In genomic region chr17:49520386-49521087, GRCh38 we compare ENCODE assay signal across 33 cellular contexts. TPM values are rescaled to one million over a fixed set of nuclear protein-coding genes. Genes with fewer than 3 reads are reported as not detected.
DNase-seq lines count a peak whose midpoint lies in the region; ATAC-seq, FAIRE-seq and TF ChIP-seq lines count a peak whose summit lies in the region.
"Had no signal": no experiment of that assay in that cellular context is flagged by ENCODE, and none has a peak within 500 bp of the region (broad histone marks: within the 10 kb centered on the region; RNA-seq: fewer than 3 reads in every experiment).

No MANE protein-coding gene starts in this region.

- POLR2A ChIA-PET in HepG2 (lab: Yijun Ruan, JAX) = no interaction called here
- POLR2A ChIA-PET in HEK293T (lab: Yijun Ruan, JAX) = no interaction called here

- H3K36me3 Mint-ChIP-seq in neural crest cell (ENCODE audit: low read depth) = peaks cover 7% of the 10 kb centered on the region
- H3K36me3 Mint-ChIP-seq: CD8-positive, alpha-beta memory T cell had no signal

- TF ChIP-seq EP300 in HepG2 (IDR thresholded peaks at IDR 0.05; ENCODE audit: low read depth in 2 of 2, low read length in 2 of 2) = no peak
- TF ChIP-seq EP300 in HepG2 (CRISPR knock-in tag; IDR thresholded peaks at IDR 0.05; ENCODE audit: borderline replicate concordance) = no peak

- no peak for TF ChIP-seq RAD21 in HepG2 (CRISPR knock-in tag; IDR thresholded peaks at IDR 0.05)

- H3K9ac ChIP-seq in HepG2 (ENCODE audit: insufficient read depth, low read depth, low read length) = no peak overlapping the region
- H3K9ac ChIP-seq: parathyroid adenoma had no signal

- peaks cover 7% of the 10 kb centered on the region for H3K4me1 ChIP-seq in HepG2 (ENCODE audit: insufficient read depth, low read length)
- peaks cover 0 to 7% (median 4%) of the 10 kb centered on the region in 4 donors for H3K4me1 ChIP-seq in right lobe of liver
- H3K4me1 ChIP-seq: parathyroid adenoma had no signal

- H3K9me3 ChIP-seq in HepG2 (ENCODE audit: low read length) (no peaks in the 10 kb centered on the region), right lobe of liver (no peaks in the 10 kb centered on the region)
- H3K9me3 ChIP-seq: BE2C, body of pancreas, gastrocnemius medialis, mucosa of descending colon, spleen, tibial artery had no signal

- no peaks in the 10 kb centered on the region for H3K79me2 ChIP-seq in HepG2 (ENCODE audit: insufficient read depth, low read length)
- H3K79me2 ChIP-seq: parathyroid adenoma had no signal

- in situ Hi-C loops in HepG2 (cut with HindIII; ENCODE audit: extremely low pct_ligation_motif_present, low pct_unique_long_range_greater_than_20kb) = no loop called here

- TF ChIP-seq CTCF in HepG2 (CRISPR knock-in tag; IDR thresholded peaks at IDR 0.05) (no peak), right lobe of liver (IDR thresholded peaks at IDR 0.05) (no peak), fibroblast of mammary gland (conservative IDR thresholded peaks at IDR 0.05; ENCODE audit: control insufficient read depth, insufficient read depth, low read depth, low read length) (no peak), neural crest cell (conservative IDR thresholded peaks at IDR 0.05) (no peak)

- no peak overlapping the region for H2AFZ ChIP-seq in HepG2 (ENCODE audit: low read length)
- H2AFZ ChIP-seq: parathyroid adenoma had no signal

- H3K27ac Mint-ChIP-seq in neural crest cell (ENCODE audit: unreplicated experiment) = peak overlapping the region; percentile 65
- H3K27ac Mint-ChIP-seq: activated naive CD4-positive, alpha-beta T cell treated with anti-CD3 and anti-CD28 coated beads for 36 hours had no signal

- 15% methylated on average over 8 of the region's 10 CpGs for WGBS in HepG2 (ENCODE audit: low lambda C conversion rate)
- 63% methylated on average over 5 of the region's 10 CpGs for WGBS in right lobe of liver (ENCODE audit: insufficient coverage, low coverage, low lambda C conversion rate, missing lambda C conversion rate)

- no peaks in the 10 kb centered on the region for H4K20me1 ChIP-seq in HepG2 (ENCODE audit: insufficient read depth, low read length)

- FAIRE-seq in HepG2 (lab: Jason Lieb, UNC) = no peak
- FAIRE-seq: GM12878, H54 had no signal

- CTCF ChIA-PET in HepG2 (lab: Yijun Ruan, JAX; ENCODE audit: low intra/inter-chr PET ratio, low total read pairs) = no interaction called here
- CTCF ChIA-PET in HEK293T (lab: Yijun Ruan, JAX) = interaction anchor here (1.0 kb wide), 2 partner anchors 23 to 36 kb away, joined by 3 to 4 read pairs; no protein-coding TSS in a partner anchor

- no peaks in the 10 kb centered on the region for H3K9me3 Mint-ChIP-seq in neural crest cell
- H3K9me3 Mint-ChIP-seq: activated naive CD4-positive, alpha-beta T cell treated with anti-CD3 and anti-CD28 coated beads for 36 hours; CD8-positive, alpha-beta memory T cell; nephron progenitor cell; stimulated activated naive CD8-positive, alpha-beta T cell treated with anti-CD3 and anti-CD28 coated beads, Interleukin-15, amount 100 ng/mL, for 72 hours had no signal

- peak overlapping the region; percentile 73 for H3K4me3 Mint-ChIP-seq in neural crest cell
- H3K4me3 Mint-ChIP-seq: activated naive CD4-positive, alpha-beta T cell treated with anti-CD3 and anti-CD28 coated beads for 36 hours; CD8-positive, alpha-beta memory T cell; nephron progenitor cell; stimulated activated naive CD8-positive, alpha-beta T cell treated with anti-CD3 and anti-CD28 coated beads, Interleukin-15, amount 100 ng/mL, for 72 hours had no signal

- no peak for TF ChIP-seq POLR2A in HepG2 (IDR thresholded peaks at IDR 0.05; ENCODE audit: insufficient read depth in 1 of 2, low read depth in 2 of 2, low read length in 2 of 2)
- no peak for TF ChIP-seq POLR2A in right lobe of liver (IDR thresholded peaks at IDR 0.05)

- intact Hi-C loops in HepG2 (cut with micrococcal nuclease; ENCODE audit: unreplicated experiment) (no loop called here), right lobe of liver (cut with DNase I) (no loop called here)

- no peak overlapping the region for H3K4me3 ChIP-seq in HepG2 (replicated peaks in 1 of 3; ENCODE audit: insufficient read depth in 1 of 3, low read depth in 2 of 3, low read length in 3 of 3)
- H3K4me3 ChIP-seq in right lobe of liver = no peak overlapping the region
- no peak overlapping the region for H3K4me3 ChIP-seq in fibroblast of mammary gland (ENCODE audit: control insufficient read depth, low read depth, low read length)
- H3K4me3 ChIP-seq: body of pancreas, gastrocnemius medialis, GM12878, lung, mucosa of descending colon, spleen, tibial artery had no signal

- ATAC-seq in HepG2 = no peak
- no peak for ATAC-seq in right lobe of liver
- ATAC-seq in esophagus mucosa = no peak
- ATAC-seq: body of pancreas; gastrocnemius medialis; GM12878; mucosa of descending colon; Panc1; stimulated activated naive CD8-positive, alpha-beta T cell treated with anti-CD3 and anti-CD28 coated beads, Interleukin-15, amount 100 ng/mL, for 72 hours had no signal

- peaks cover 30% of the 10 kb centered on the region for H3K27me3 Mint-ChIP-seq in neural crest cell (ENCODE audit: low read depth)

- H3K27me3 ChIP-seq in HepG2 (ENCODE audit: control insufficient read depth in 1 of 2, insufficient read depth in 2 of 2, low read length in 2 of 2) (peaks cover 0 to 39% of the 10 kb centered on the region in 2 experiments), right lobe of liver (no peaks in the 10 kb centered on the region)
- H3K27me3 ChIP-seq: BE2C, body of pancreas, gastrocnemius medialis had no signal

- H3K36me3 ChIP-seq in HepG2 (replicated peaks in 1 of 2; ENCODE audit: control insufficient read depth in 1 of 2, insufficient read depth in 2 of 2, low read length in 2 of 2) = no peaks in the 10 kb centered on the region
- H3K36me3 ChIP-seq in right lobe of liver = no peaks in the 10 kb centered on the region
- H3K36me3 ChIP-seq: BE2C, gastrocnemius medialis, spleen, tibial artery had no signal

- H3K27ac ChIP-seq in HepG2 (ENCODE audit: extremely low read length, insufficient read depth, low read length) (no peak overlapping the region), right lobe of liver (no peak overlapping the region)
- H3K27ac ChIP-seq: gastrocnemius medialis, parathyroid adenoma, spleen, tibial artery had no signal

- no TSS peak for BruUV-seq in HepG2 (replicated peaks; lab: Mats Ljungman, UMichigan)

- H3K4me1 Mint-ChIP-seq in neural crest cell = peaks cover 27% of the 10 kb centered on the region

- H3K4me2 ChIP-seq in HepG2 (ENCODE audit: low read depth, low read length) = no peak overlapping the region

- DNase-seq in HepG2 (ENCODE audit: low spot score) = no peak
- no peak for DNase-seq in right lobe of liver
- DNase-seq in fibroblast of mammary gland (ENCODE audit: low read depth) = peak; percentile 28
- DNase-seq in neural crest cell (ENCODE audit: low read depth, low spot score) = no peak
- peak; percentile 35 for DNase-seq in ureter (ENCODE audit: low spot score)
- DNase-seq in NCI-H2196 treated with DMSO at 0.1 percent for 48 hours (lab: John Stamatoyannopoulos, UW; ENCODE audit: unreplicated experiment) = no peak
- DNase-seq in HEK293T (ENCODE audit: extremely low spot score) = no peak
- DNase-seq: activated CD4-positive, alpha-beta T cell treated with anti-CD3 and anti-CD28 coated beads, Interleukin-2, amount 50 U/mL, for 4 hours; activated naive CD4-positive, alpha-beta T cell treated with anti-CD3 and anti-CD28 coated beads for 36 hours; activated T-cell treated with anti-CD3 and anti-CD28 coated beads, Interleukin-2, amount 50 U/mL, for 48 hours; body of pancreas; CD8-positive, alpha-beta memory T cell; EL; gastrocnemius medialis; kidney glomerular epithelial cell; mucosa of descending colon; NCI-H1417; NCI-H2029; nephron progenitor cell; SIG-M5; stimulated activated CD4-positive, alpha-beta T cell treated with anti-CD3 and anti-CD28 coated beads, Interleukin-2, amount 100 ng/mL, for 24 hours; stimulated activated naive CD8-positive, alpha-beta T cell treated with anti-CD3 and anti-CD28 coated beads, Interleukin-15, amount 100 ng/mL, for 72 hours; SW 1271; T-helper 9 cell; tibial artery had no signal

RNA-seq across cellular contexts. Expression of gene NGFR, which starts 25.4 kb away (rescaled TPM):
- total RNA-seq in HepG2 (2016; rRNA removed; fragmentation: Illumina TruSeq; extraction: Trizol) = 0.41 and 1.1 TPM in 2 replicates
- 0.10 TPM in 1 of 2 replicates, not detected in the other for total RNA-seq in HepG2 (2016; cell fraction: cytosol; rRNA removed; fragmentation: Illumina TruSeq; extraction: Trizol; ENCODE audit: low read depth)
- 0.30 and 1.4 TPM in 2 replicates for total RNA-seq in HepG2 (2016; cell fraction: insoluble cytoplasmic fraction; rRNA removed; fragmentation: Illumina TruSeq; extraction: Trizol)
- 0.21 and 0.40 TPM in 2 replicates for total RNA-seq in HepG2 (2016; cell fraction: membrane; rRNA removed; fragmentation: Illumina TruSeq; extraction: Trizol)
- 1.3 and 1.6 TPM in 2 replicates for total RNA-seq in HepG2 (2016; cell fraction: nucleus; rRNA removed; fragmentation: Illumina TruSeq; extraction: Trizol)
- polyA plus RNA-seq in HepG2 (2011; rRNA removed) = 1.8 and 2.7 TPM in 2 replicates
- polyA plus RNA-seq in HepG2 (2011; cell fraction: cytosol; rRNA removed) = 1.9 and 2.8 TPM in 2 replicates
- 1.5 and 2.5 TPM in 2 replicates for polyA plus RNA-seq in HepG2 (2011; cell fraction: nucleus; rRNA removed)
- polyA plus RNA-seq in HepG2 (2012) = 0.27 and 1.0 TPM in 2 replicates
- 0.11 and 0.15 TPM in 2 replicates for polyA plus RNA-seq in HepG2 (2016; cell fraction: cytosol; fragmentation: Illumina TruSeq; extraction: Trizol; ENCODE audit: low read depth)
- polyA plus RNA-seq in HepG2 (2016; cell fraction: insoluble cytoplasmic fraction; fragmentation: Illumina TruSeq; extraction: Trizol; ENCODE audit: low read depth) = 0.46 and 0.72 TPM in 2 replicates
- 0.15 and 0.29 TPM in 2 replicates for polyA plus RNA-seq in HepG2 (2016; cell fraction: membrane; fragmentation: Illumina TruSeq; extraction: Trizol; ENCODE audit: low read depth)
- polyA plus RNA-seq in HepG2 (2016; cell fraction: nucleus; fragmentation: Illumina TruSeq; extraction: Trizol; ENCODE audit: insufficient read depth, low read depth) = 4.1 and 4.2 TPM in 2 replicates
- polyA minus RNA-seq in HepG2 (2011; rRNA and poly(A)+ RNA removed; ENCODE audit: low replicate concordance) = 0.07 and 4.0 TPM in 2 replicates
- 1.2 and 1.3 TPM in 2 replicates for polyA minus RNA-seq in HepG2 (2011; cell fraction: cytosol; rRNA and poly(A)+ RNA removed)
- 0.39 and 0.62 TPM in 2 replicates for polyA minus RNA-seq in HepG2 (2011; cell fraction: nucleus; rRNA and poly(A)+ RNA removed)
- total RNA-seq in right lobe of liver = 1 to 10 TPM; 3.1 to 9.4 (median 6.8) TPM
- total RNA-seq in neural crest cell = 322 and 334 TPM in 2 replicates
- 10.0 TPM for total RNA-seq in ureter
- 6.5 TPM for total RNA-seq in esophagus mucosa

RNA-seq across cellular contexts. Expression of gene NXPH3, which starts 55.1 kb away (rescaled TPM):
- total RNA-seq in HepG2 (2016; rRNA removed; fragmentation: Illumina TruSeq; extraction: Trizol) = 0.04 and 0.08 TPM in 2 replicates
- total RNA-seq in HepG2 (2016; cell fraction: cytosol; rRNA removed; fragmentation: Illumina TruSeq; extraction: Trizol; ENCODE audit: low read depth) = not detected in 2 replicates
- total RNA-seq in HepG2 (2016; cell fraction: insoluble cytoplasmic fraction; rRNA removed; fragmentation: Illumina TruSeq; extraction: Trizol) = 0.10 and 0.11 TPM in 2 replicates
- total RNA-seq in HepG2 (2016; cell fraction: membrane; rRNA removed; fragmentation: Illumina TruSeq; extraction: Trizol) = not detected in 2 replicates
- total RNA-seq in HepG2 (2016; cell fraction: nucleus; rRNA removed; fragmentation: Illumina TruSeq; extraction: Trizol) = not detected in 2 replicates
- polyA plus RNA-seq in HepG2 (2011; rRNA removed) = 0.48 and 0.58 TPM in 2 replicates
- 0.31 and 0.54 TPM in 2 replicates for polyA plus RNA-seq in HepG2 (2011; cell fraction: cytosol; rRNA removed)
- polyA plus RNA-seq in HepG2 (2011; cell fraction: nucleus; rRNA removed) = 0.52 and 0.95 TPM in 2 replicates
- polyA plus RNA-seq in HepG2 (2012) = 0.24 and 0.31 TPM in 2 replicates
- polyA plus RNA-seq in HepG2 (2016; cell fraction: cytosol; fragmentation: Illumina TruSeq; extraction: Trizol; ENCODE audit: low read depth) = not detected in 2 replicates
- polyA plus RNA-seq in HepG2 (2016; cell fraction: insoluble cytoplasmic fraction; fragmentation: Illumina TruSeq; extraction: Trizol; ENCODE audit: low read depth) = not detected in 2 replicates
- polyA plus RNA-seq in HepG2 (2016; cell fraction: membrane; fragmentation: Illumina TruSeq; extraction: Trizol; ENCODE audit: low read depth) = 0.12 TPM in 1 of 2 replicates, not detected in the other
- 0.16 TPM in 1 of 2 replicates, not detected in the other for polyA plus RNA-seq in HepG2 (2016; cell fraction: nucleus; fragmentation: Illumina TruSeq; extraction: Trizol; ENCODE audit: insufficient read depth, low read depth)
- 0.28 TPM in 1 of 2 replicates, not detected in the other for polyA minus RNA-seq in HepG2 (2011; rRNA and poly(A)+ RNA removed; ENCODE audit: low replicate concordance)
- not detected in 2 replicates for polyA minus RNA-seq in HepG2 (2011; cell fraction: cytosol; rRNA and poly(A)+ RNA removed)
- polyA minus RNA-seq in HepG2 (2011; cell fraction: nucleus; rRNA and poly(A)+ RNA removed) = 0.26 and 0.50 TPM in 2 replicates
- total RNA-seq in right lobe of liver = under 1 TPM in 5 of 6 experiments, not detected in 1; 0.09 to 0.43 (median 0.21) TPM
- total RNA-seq in neural crest cell = 0.79 and 1.1 TPM in 2 replicates
- 9.2 TPM for total RNA-seq in ureter
- 0.16 TPM for total RNA-seq in esophagus mucosa
- polyA plus RNA-seq: CD8-positive, alpha-beta memory T cell had no signal

Comparison
In these comparisons a context has a peak if more than half of its experiments do, and no peak if none do; other contexts are left out.
1. DNase-seq: peak in fibroblast of mammary gland (single experiment) and ureter (single experiment); none in HepG2 (single experiment), right lobe of liver (0 of 3), neural crest cell (single experiment), NCI-H2196 treated with DMSO at 0.1 percent for 48 hours (single experiment) and HEK293T (single experiment).
2. RNA of gene NGFR, which starts 25.4 kb away (total RNA-seq): 322 to 334 TPM in neural crest cell; 10.0 TPM in ureter (single experiment), 3.1 to 9.4 TPM in right lobe of liver, 6.5 TPM in esophagus mucosa (single experiment) and 0.10 to 1.6 TPM in HepG2; every median in the first group is over 10 times any median in the second.